In genomic region chr2:128273469-128274081, GRCh38 we compare ENCODE assay signal across 1 cellular context.
TF ChIP-seq lines count a peak whose summit lies in the region.

No MANE protein-coding gene starts in this region.

TF ChIP-seq in HepG2, 621 proteins besides CTCF, POLR2A, EP300 and RAD21 (continued from another document):
- TF ChIP-seq, protein P1, sequence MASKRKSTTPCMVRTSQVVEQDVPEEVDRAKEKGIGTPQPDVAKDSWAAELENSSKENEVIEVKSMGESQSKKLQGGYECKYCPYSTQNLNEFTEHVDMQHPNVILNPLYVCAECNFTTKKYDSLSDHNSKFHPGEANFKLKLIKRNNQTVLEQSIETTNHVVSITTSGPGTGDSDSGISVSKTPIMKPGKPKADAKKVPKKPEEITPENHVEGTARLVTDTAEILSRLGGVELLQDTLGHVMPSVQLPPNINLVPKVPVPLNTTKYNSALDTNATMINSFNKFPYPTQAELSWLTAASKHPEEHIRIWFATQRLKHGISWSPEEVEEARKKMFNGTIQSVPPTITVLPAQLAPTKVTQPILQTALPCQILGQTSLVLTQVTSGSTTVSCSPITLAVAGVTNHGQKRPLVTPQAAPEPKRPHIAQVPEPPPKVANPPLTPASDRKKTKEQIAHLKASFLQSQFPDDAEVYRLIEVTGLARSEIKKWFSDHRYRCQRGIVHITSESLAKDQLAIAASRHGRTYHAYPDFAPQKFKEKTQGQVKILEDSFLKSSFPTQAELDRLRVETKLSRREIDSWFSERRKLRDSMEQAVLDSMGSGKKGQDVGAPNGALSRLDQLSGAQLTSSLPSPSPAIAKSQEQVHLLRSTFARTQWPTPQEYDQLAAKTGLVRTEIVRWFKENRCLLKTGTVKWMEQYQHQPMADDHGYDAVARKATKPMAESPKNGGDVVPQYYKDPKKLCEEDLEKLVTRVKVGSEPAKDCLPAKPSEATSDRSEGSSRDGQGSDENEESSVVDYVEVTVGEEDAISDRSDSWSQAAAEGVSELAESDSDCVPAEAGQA (IDR thresholded peaks at IDR 0.05; ENCODE audit: low read depth), result no peak
- TF ChIP-seq, protein P1 (CRISPR knock-in tag; IDR thresholded peaks at IDR 0.05; ENCODE audit: borderline replicate concordance), result no peak
- TF ChIP-seq RBM22 (optimal IDR thresholded peaks at IDR 0.05; ENCODE audit: low read length) (peak; percentile 61), ZFP36 (IDR thresholded peaks at IDR 0.05; ENCODE audit: borderline replicate concordance, low read depth, low read length, partially characterized antibody) (no peak), AGO2 (optimal IDR thresholded peaks at IDR 0.05; ENCODE audit: low read depth, low read length) (peak; percentile 95), ZBTB33 (CRISPR knock-in tag; IDR thresholded peaks at IDR 0.05) (0 out of 2 replicates have a peak, but pooled peaks have one; percentile 10), ZSCAN21 (CRISPR knock-in tag; IDR thresholded peaks at IDR 0.05; ENCODE audit: borderline replicate concordance) (no peak)
